In genomic region chr1:235207202-235207565, GRCh38 we compare ENCODE assay signal across 10 cellular contexts. TPM values are rescaled to one million over a fixed set of nuclear protein-coding genes. Genes with fewer than 3 reads are reported as not detected.
DNase-seq lines count a peak whose midpoint lies in the region; ATAC-seq and TF ChIP-seq lines count a peak whose summit lies in the region.
"Had no signal": no experiment of that assay in that cellular context is flagged by ENCODE, and none has a peak within 500 bp of the region (broad histone marks: within the 10 kb centered on the region; RNA-seq: fewer than 3 reads in every experiment).

No MANE protein-coding gene starts in this region.

- H3K4me1 Mint-ChIP-seq in activated T-cell treated with anti-CD3 and anti-CD28 coated beads, Interleukin-2, amount 50 U/mL, for 24 hours (ENCODE audit: low read depth), result peaks cover 35% of the 10 kb centered on the region
- H3K4me1 Mint-ChIP-seq in stimulated activated naive CD8-positive, alpha-beta T cell treated with anti-CD3 and anti-CD28 coated beads, Interleukin-15, amount 100 ng/mL, for 72 hours, result peaks cover 22% of the 10 kb centered on the region
- peaks cover 8% of the 10 kb centered on the region for H3K4me1 Mint-ChIP-seq in GM23338

- H3K9me2 ChIP-seq in GM23338 (ENCODE audit: insufficient read depth), result no peaks in the 10 kb centered on the region

- no peaks in the 10 kb centered on the region for H3K9me3 Mint-ChIP-seq in activated T-cell treated with anti-CD3 and anti-CD28 coated beads, Interleukin-2, amount 50 U/mL, for 24 hours
- no peaks in the 10 kb centered on the region for H3K9me3 Mint-ChIP-seq in stimulated activated naive CD8-positive, alpha-beta T cell treated with anti-CD3 and anti-CD28 coated beads, Interleukin-15, amount 100 ng/mL, for 72 hours
- H3K9me3 Mint-ChIP-seq in GM23338, result no peaks in the 10 kb centered on the region

- no peaks in the 10 kb centered on the region for H3K27me3 Mint-ChIP-seq in activated T-cell treated with anti-CD3 and anti-CD28 coated beads, Interleukin-2, amount 50 U/mL, for 24 hours
- H3K27me3 Mint-ChIP-seq in stimulated activated naive CD8-positive, alpha-beta T cell treated with anti-CD3 and anti-CD28 coated beads, Interleukin-15, amount 100 ng/mL, for 72 hours, result no peaks in the 10 kb centered on the region
- peaks cover 1% of the 10 kb centered on the region for H3K27me3 Mint-ChIP-seq in GM23338 (ENCODE audit: insufficient read depth, low read depth, poor library complexity)

- TF ChIP-seq CTCF in cardiac muscle cell (IDR thresholded peaks at IDR 0.05; ENCODE audit: low read depth, low read length) (no peak), left ventricle myocardium inferior (IDR thresholded peaks at IDR 0.05; ENCODE audit: borderline replicate concordance) (no peak), kidney epithelial cell (IDR thresholded peaks at IDR 0.05; ENCODE audit: insufficient read depth, low read length, poor library complexity, severe bottlenecking) (no peak), GM23338 (conservative IDR thresholded peaks at IDR 0.05; ENCODE audit: low read depth in 2 of 2) (no peak), lower leg skin (IDR thresholded peaks at IDR 0.05) (no peak)

- WGBS in lower leg skin, 2 donors, result 63 to 80% methylated on average over 2 of the region's 2 CpGs

- H3F3A ChIP-seq in GM23338 (replicated peaks; ENCODE audit: low read depth), result no peaks in the 10 kb centered on the region; the same call in 1 of the 2 replicates

- intact Hi-C loops in left ventricle myocardium inferior (cut with micrococcal nuclease) (no loop called here), posterior cingulate gyrus (cut with DNase I) (no loop called here), lower leg skin (cut with DNase I; ENCODE audit: low total_unique reads) (no loop called here)

- H3K4me1 ChIP-seq in cardiac muscle cell (ENCODE audit: low read depth) (no peaks in the 10 kb centered on the region), left ventricle myocardium inferior (no peaks in the 10 kb centered on the region), GM23338 (ENCODE audit: insufficient read depth) (0 out of 2 replicates have a peak, but pooled peaks cover 8% of the 10 kb centered on the region)
- H3K4me1 ChIP-seq: breast epithelium had no signal

- H3K36me3 Mint-ChIP-seq in activated T-cell treated with anti-CD3 and anti-CD28 coated beads, Interleukin-2, amount 50 U/mL, for 24 hours (ENCODE audit: low read depth), result peaks cover 54% of the 10 kb centered on the region
- peaks cover 20% of the 10 kb centered on the region for H3K36me3 Mint-ChIP-seq in GM23338 (ENCODE audit: low read depth)

- H3K79me2 ChIP-seq in GM23338 (replicated peaks; ENCODE audit: insufficient read depth), result no peaks in the 10 kb centered on the region

- H3K27ac ChIP-seq in cardiac muscle cell (peak overlapping the region; percentile 63), left ventricle myocardium inferior (replicated peaks) (no peak overlapping the region), GM23338 (ENCODE audit: low read depth) (no peak overlapping the region)
- H3K27ac ChIP-seq: breast epithelium had no signal

- H3K9me3 ChIP-seq in cardiac muscle cell (ENCODE audit: low read depth), result no peaks in the 10 kb centered on the region
- H3K9me3 ChIP-seq in left ventricle myocardium inferior (replicated peaks), result no peaks in the 10 kb centered on the region
- H3K9me3 ChIP-seq: breast epithelium had no signal

- peaks cover 33% of the 10 kb centered on the region for H3K36me3 ChIP-seq in cardiac muscle cell
- peaks cover 47% of the 10 kb centered on the region for H3K36me3 ChIP-seq in left ventricle myocardium inferior
- H3K36me3 ChIP-seq in kidney epithelial cell (ENCODE audit: control insufficient read depth, insufficient read depth, low read length), result no peaks in the 10 kb centered on the region
- H3K36me3 ChIP-seq in GM23338 (ENCODE audit: insufficient read depth), result no peaks in the 10 kb centered on the region

- H3K4me2 ChIP-seq in GM23338, result no peak overlapping the region

- H3K27ac Mint-ChIP-seq in activated T-cell treated with anti-CD3 and anti-CD28 coated beads, Interleukin-2, amount 50 U/mL, for 24 hours, result peak overlapping the region; percentile 97
- peak overlapping the region; percentile 1 to 74 for H3K27ac Mint-ChIP-seq in stimulated activated naive CD8-positive, alpha-beta T cell treated with anti-CD3 and anti-CD28 coated beads, Interleukin-15, amount 100 ng/mL, for 72 hours
- H3K27ac Mint-ChIP-seq in GM23338, result no peak overlapping the region

- ATAC-seq in stimulated activated naive CD8-positive, alpha-beta T cell treated with anti-CD3 and anti-CD28 coated beads, Interleukin-15, amount 100 ng/mL, for 72 hours, result peak; percentile 87
- ATAC-seq in GM23338, result no peak; the same call in 2 of the 3 replicates

- no peaks in the 10 kb centered on the region for H3K27me3 ChIP-seq in cardiac muscle cell
- H3K27me3 ChIP-seq in left ventricle myocardium inferior (ENCODE audit: low read depth), result no peaks in the 10 kb centered on the region
- no peaks in the 10 kb centered on the region for H3K27me3 ChIP-seq in kidney epithelial cell (ENCODE audit: control insufficient read depth, insufficient read depth, low read length)
- no peaks in the 10 kb centered on the region for H3K27me3 ChIP-seq in GM23338 (ENCODE audit: insufficient read depth)
- H3K27me3 ChIP-seq: breast epithelium had no signal

- H3K4me3 ChIP-seq in cardiac muscle cell, result no peak overlapping the region
- H3K4me3 ChIP-seq in left ventricle myocardium inferior, result no peak overlapping the region
- no peak overlapping the region for H3K4me3 ChIP-seq in kidney epithelial cell (ENCODE audit: low read depth, low read length)
- no peak overlapping the region for H3K4me3 ChIP-seq in GM23338
- no peak overlapping the region for H3K4me3 ChIP-seq in lower leg skin (ENCODE audit: low read depth, poor library complexity, severe bottlenecking)
- H3K4me3 ChIP-seq: breast epithelium had no signal

- no peak for TF ChIP-seq POLR2A in lower leg skin (IDR thresholded peaks at IDR 0.05)

- H3K4me3 Mint-ChIP-seq in activated T-cell treated with anti-CD3 and anti-CD28 coated beads, Interleukin-2, amount 50 U/mL, for 24 hours, result peak overlapping the region; percentile 37
- H3K4me3 Mint-ChIP-seq in stimulated activated naive CD8-positive, alpha-beta T cell treated with anti-CD3 and anti-CD28 coated beads, Interleukin-15, amount 100 ng/mL, for 72 hours, result peak overlapping the region; percentile 13 to 34
- H3K4me3 Mint-ChIP-seq in GM23338, result no peak overlapping the region

- H4K20me1 ChIP-seq in GM23338 (replicated peaks; ENCODE audit: insufficient read depth), result no peaks in the 10 kb centered on the region

- DNase-seq in cardiac muscle cell (ENCODE audit: low read depth in 1 of 2, low spot score in 1 of 2), result no peak
- no peak for DNase-seq in left ventricle myocardium inferior
- peak; percentile 47 for DNase-seq in activated T-cell treated with anti-CD3 and anti-CD28 coated beads, Interleukin-2, amount 50 U/mL, for 24 hours
- DNase-seq in kidney epithelial cell (ENCODE audit: low read depth), result peak; percentile 21
- peak; percentile 28 to 32 for DNase-seq in stimulated activated naive CD8-positive, alpha-beta T cell treated with anti-CD3 and anti-CD28 coated beads, Interleukin-15, amount 100 ng/mL, for 72 hours
- DNase-seq in posterior cingulate gyrus, result no peak
- no peak for DNase-seq in GM23338 (ENCODE audit: low spot score)
- DNase-seq in lower leg skin (ENCODE audit: low spot score in 2 of 2), result no peak
- DNase-seq: SHP77 had no signal

- no peak overlapping the region for H2AFZ ChIP-seq in GM23338

TF ChIP-seq in GM23338, 12 proteins besides CTCF, POLR2A, EP300 and RAD21 (continues in another document):
- no peak for TF ChIP-seq ZNF331 (CRISPR knock-in tag; IDR thresholded peaks at IDR 0.05; ENCODE audit: low read depth)

RNA-seq across cellular contexts. Expression of gene RBM34, which starts 46.1 kb away (rescaled TPM):
- 40.7 and 41.2 TPM in 2 replicates for total RNA-seq in cardiac muscle cell
- polyA plus RNA-seq in cardiac muscle cell, result 63.8 and 77.3 TPM in 2 replicates
- 55.6 TPM for total RNA-seq in left ventricle myocardium inferior
- total RNA-seq in kidney epithelial cell, result 91.9 and 130 TPM in 2 replicates
- 51.8 and 55.1 TPM in 2 replicates for total RNA-seq in GM23338 (2014; rRNA removed; shearing (Covaris generic))
- polyA plus RNA-seq in GM23338 (2016; fragmentation: Nextera tagmentation; extraction: Ambion mirVana), result 177 and 197 TPM in 2 replicates
- 10 to 100 TPM; 38.7 to 60.0 (median 46.1) TPM for total RNA-seq in lower leg skin

Comparison
In these comparisons a context has a peak if more than half of its experiments do, and no peak if none do; other contexts are left out.
1. DNase-seq: peak in activated T-cell treated with anti-CD3 and anti-CD28 coated beads, Interleukin-2, amount 50 U/mL, for 24 hours (single experiment), kidney epithelial cell (single experiment) and stimulated activated naive CD8-positive, alpha-beta T cell treated with anti-CD3 and anti-CD28 coated beads, Interleukin-15, amount 100 ng/mL, for 72 hours (2 of 2); none in cardiac muscle cell (0 of 2), left ventricle myocardium inferior (single experiment), posterior cingulate gyrus (0 of 10), GM23338 (single experiment) and lower leg skin (0 of 2).